Comparison of ENCODE assay signal across 8 cellular contexts in genomic region chr7:65269150-65269856, GRCh38.
DNase-seq lines count a peak whose midpoint lies in the region; ATAC-seq and TF ChIP-seq lines count a peak whose summit lies in the region.

No MANE protein-coding gene starts in this region.

- H3K4me1 ChIP-seq in iPS-15b (ENCODE audit: control insufficient read depth, insufficient read depth, low read length) (peaks cover 9% of the 10 kb centered on the region), spleen (peaks cover 7 to 13% (median 11%) of the 10 kb centered on the region in 6 donors)

- H3K4me3 Mint-ChIP-seq in activated naive CD8-positive, alpha-beta T cell treated with anti-CD3 and anti-CD28 coated beads for 36 hours = peak overlapping the region; percentile 80

- H3K9me3 ChIP-seq in iPS-15b (ENCODE audit: control insufficient read depth, insufficient read depth, low read length) (no peaks in the 10 kb centered on the region), spleen (peaks cover 0 to 6% (median 3%) of the 10 kb centered on the region in 8 donors)

- H3K27ac Mint-ChIP-seq in activated naive CD8-positive, alpha-beta T cell treated with anti-CD3 and anti-CD28 coated beads for 36 hours = no peak overlapping the region

- H3K4me3 ChIP-seq in iPS-15b (ENCODE audit: low read depth, low read length) (peak overlapping the region; percentile 98), spleen (peak overlapping the region in 7 of 8 donors; percentile 0 to 62 (median 30))

- H3K9me3 Mint-ChIP-seq in activated naive CD8-positive, alpha-beta T cell treated with anti-CD3 and anti-CD28 coated beads for 36 hours = peaks cover 11% of the 10 kb centered on the region

- H3K36me3 Mint-ChIP-seq in activated naive CD8-positive, alpha-beta T cell treated with anti-CD3 and anti-CD28 coated beads for 36 hours = no peaks in the 10 kb centered on the region

- H3K27me3 Mint-ChIP-seq in activated naive CD8-positive, alpha-beta T cell treated with anti-CD3 and anti-CD28 coated beads for 36 hours = peaks cover 69% of the 10 kb centered on the region

- no peak for TF ChIP-seq CTCF in spleen (IDR thresholded peaks at IDR 0.05 in 8 of 11, conservative IDR thresholded peaks at IDR 0.05 in 3 of 11)

- WGBS in spleen, 5 donors = 1 to 4% (median 2%) methylated on average over 33 to 37 of the region's 37 CpGs

- intact Hi-C loops in spleen (cut with DNase I; ENCODE audit: low total_unique reads) = no loop called here

- TF ChIP-seq POLR2A in spleen (IDR thresholded peaks at IDR 0.05) = no peak

- H3K36me3 ChIP-seq in iPS-15b (ENCODE audit: control insufficient read depth, insufficient read depth, low read length) (no peaks in the 10 kb centered on the region), spleen (no peaks in the 10 kb centered on the region)

- H3K9ac ChIP-seq in iPS-15b (ENCODE audit: low read depth, low read length) = peak overlapping the region; percentile 88

- peak; percentile 81 for DNase-seq in COR-L47 (lab: John Stamatoyannopoulos, UW)
- DNase-seq in NCI-H774 (lab: John Stamatoyannopoulos, UW) = peak; percentile 77
- peak; percentile 69 for DNase-seq in activated naive CD8-positive, alpha-beta T cell treated with anti-CD3 and anti-CD28 coated beads for 36 hours
- DNase-seq in spleen = no peak
- no peak for DNase-seq in NOMO-1 (lab: John Stamatoyannopoulos, UW; ENCODE audit: unreplicated experiment in 2 of 2)

- H3K27me3 ChIP-seq in iPS-15b (ENCODE audit: control insufficient read depth, insufficient read depth, low read length) = peaks cover 12% of the 10 kb centered on the region
- H3K27me3 ChIP-seq in spleen (replicated peaks in 1 of 7) = peaks cover 0 to 56% (median 34%) of the 10 kb centered on the region in 7 donors

- ATAC-seq in GM19328 (IDR thresholded peaks at IDR 0.05; ENCODE audit: unreplicated experiment) (peak; percentile 74), HG03460 (IDR thresholded peaks at IDR 0.05; ENCODE audit: unreplicated experiment) (peak; percentile 77)

- H3K4me1 Mint-ChIP-seq in activated naive CD8-positive, alpha-beta T cell treated with anti-CD3 and anti-CD28 coated beads for 36 hours = peaks cover 4% of the 10 kb centered on the region

- no peak overlapping the region for H3K27ac ChIP-seq in spleen

Comparison
In these comparisons a context has a peak if more than half of its experiments do, and no peak if none do; other contexts are left out.
1. DNase-seq: peak in COR-L47 (single experiment), NCI-H774 (single experiment) and activated naive CD8-positive, alpha-beta T cell treated with anti-CD3 and anti-CD28 coated beads for 36 hours (single experiment); none in spleen (single experiment) and NOMO-1 (0 of 2).